In genomic region chr2:74087696-74088095, GRCh38 we compare ENCODE assay signal across 23 cellular contexts.
"Had no signal": no experiment of that assay in that cellular context is flagged by ENCODE, and none has a peak within 500 bp of the region (broad histone marks: within the 10 kb centered on the region; RNA-seq: fewer than 3 reads in every experiment).

No MANE protein-coding gene starts in this region.

- ATAC-seq: K562, Panc1, PC-3, SK-N-SH treated with all-trans-retinoic acid at 6 μM for 48 hours had no signal

- H3K27me3 Mint-ChIP-seq: IgD-negative memory B cell had no signal

- H3K4me3 Mint-ChIP-seq: IgD-negative memory B cell had no signal

- H3K4me1 ChIP-seq: SJCRH30 had no signal

- H3K27ac ChIP-seq: KMS-11, RWPE1, SJCRH30 had no signal

- H3K4me3 ChIP-seq: K562, SJCRH30 had no signal

- H3K9me3 ChIP-seq: SJCRH30 had no signal

- DNase-seq: Kasumi-1, MM.1S, NCI-H1092 treated with DMSO at 0.1 percent for 48 hours, NCI-H1436, NCI-H187, NCI-H2029, NCI-H2081 treated with DMSO at 0.1 percent for 48 hours, NCI-H2171, NCI-H226, NCI-H446, NCI-H510A, NCI-H524 treated with DMSO at 0.1 percent for 48 hours, NCI-H69, NCI-H774, PC-3, SHP77 treated with DMSO at 0.1 percent for 48 hours, SJCRH30 had no signal

- H3K9me3 Mint-ChIP-seq: IgD-negative memory B cell had no signal

- H3K4me2 ChIP-seq: KMS-11 had no signal

- H3K9ac ChIP-seq: KMS-11 had no signal

- H3K27me3 ChIP-seq: SJCRH30 had no signal
